ENCODE assay signal across 8 cellular contexts in genomic region chr12:123043536-123044001, GRCh38.
A peak's percentile ranks its signal among the peaks of the same experiment; 100 is the strongest.
DNase-seq lines count a peak whose midpoint lies in the region; ATAC-seq and TF ChIP-seq lines count a peak whose summit lies in the region.

No MANE protein-coding gene starts in this region.

- DNase-seq in EL (peak; percentile 94), M059J (ENCODE audit: low read depth) (peak; percentile 97), T-helper 1 cell (peak; percentile 20 to 74 (median 38)), adipocyte (ENCODE audit: low read depth) (peak; percentile 93), heart left ventricle (peak; percentile 80 to 91 (median 89)), psoas muscle (peak; percentile 82 to 93), ureter (ENCODE audit: low spot score) (peak; percentile 90)

- ATAC-seq in heart left ventricle (peak; percentile 87 to 94 (median 92)), psoas muscle (peak; percentile 93 to 100 (median 99)), GM18858 (IDR thresholded peaks at IDR 0.05; ENCODE audit: unreplicated experiment) (no peak)

- no peak overlapping the region for H3K9ac ChIP-seq in adipocyte (ENCODE audit: low read length)

- no peaks in the 10 kb centered on the region for H3K36me3 ChIP-seq in adipocyte (ENCODE audit: control insufficient read depth, insufficient read depth, low read length, severe bottlenecking)
- no peaks in the 10 kb centered on the region for H3K36me3 ChIP-seq in heart left ventricle
- no peaks in the 10 kb centered on the region for H3K36me3 ChIP-seq in psoas muscle (ENCODE audit: insufficient read depth in 1 of 2, low read depth in 1 of 2)

- no peaks in the 10 kb centered on the region for H3K27me3 ChIP-seq in adipocyte (replicated peaks; ENCODE audit: control insufficient read depth, insufficient read depth, low read length)
- no peaks in the 10 kb centered on the region for H3K27me3 ChIP-seq in heart left ventricle
- no peaks in the 10 kb centered on the region for H3K27me3 ChIP-seq in psoas muscle (ENCODE audit: insufficient read depth in 3 of 3, low read length in 2 of 3)

- no peak overlapping the region for H3K4me3 ChIP-seq in adipocyte (ENCODE audit: low read length)
- no peak overlapping the region for H3K4me3 ChIP-seq in heart left ventricle
- no peak overlapping the region for H3K4me3 ChIP-seq in psoas muscle

- WGBS in heart left ventricle, 4 donors = 19 to 34% (median 29%) methylated on average over 6 to 7 of the region's 7 CpGs
- WGBS in psoas muscle, 3 donors = 24 to 35% (median 33%) methylated on average over 7 of the region's 7 CpGs

- no peak for TF ChIP-seq POLR2A in heart left ventricle (IDR thresholded peaks at IDR 0.05)

- TF ChIP-seq CTCF in heart left ventricle (IDR thresholded peaks at IDR 0.05) (peak; percentile 49 to 86 (median 72)), psoas muscle (IDR thresholded peaks at IDR 0.05) (peak; percentile 72)

- intact Hi-C loops in heart left ventricle (cut with DNase I) = loop anchor here (1.0 to 10.0 kb wide), 11 partner anchors 34 to 194 kb away; partner anchors contain the start of genes PITPNM2 (in 7 of the 10), MPHOSPH9 (in 5 of the 10) and MTRFR (in 5 of the 10)
- intact Hi-C loops in psoas muscle (cut with DNase I) = loop anchor here (1.0 to 5.0 kb wide), 4 partner anchors 107 to 197 kb away; partner anchors contain the start of genes PITPNM2 (in 2 of the 2), MPHOSPH9 (in 1 of the 2) and MTRFR (in 1 of the 2)

- H3K9me3 ChIP-seq in adipocyte (ENCODE audit: control insufficient read depth, low read length) (no peaks in the 10 kb centered on the region), heart left ventricle (no peaks in the 10 kb centered on the region), psoas muscle (no peaks in the 10 kb centered on the region)

- H3K4me1 ChIP-seq in adipocyte (ENCODE audit: control insufficient read depth, insufficient read depth, low read length) (peaks cover 35% of the 10 kb centered on the region), heart left ventricle (peaks cover 2 to 59% (median 27%) of the 10 kb centered on the region in 12 donors), psoas muscle (peaks cover 25% of the 10 kb centered on the region)

- H3K27ac ChIP-seq in heart left ventricle = peak overlapping the region in 7 of 12 donors; percentile 3 to 75 (median 35)
- H3K27ac ChIP-seq in psoas muscle = no peak overlapping the region

Comparison
In these comparisons a context has a peak if more than half of its experiments do, and no peak if none do; other contexts are left out.
1. DNase-seq: peak in every context shown above with its lines; median percentile 97 in M059J; 94 in EL; 93 in adipocyte; 90 in ureter; 89 in heart left ventricle; 88 in psoas muscle; 38 in T-helper 1 cell.